ENCODE assay signal across 1 cellular context in the genomic region with DNA sequence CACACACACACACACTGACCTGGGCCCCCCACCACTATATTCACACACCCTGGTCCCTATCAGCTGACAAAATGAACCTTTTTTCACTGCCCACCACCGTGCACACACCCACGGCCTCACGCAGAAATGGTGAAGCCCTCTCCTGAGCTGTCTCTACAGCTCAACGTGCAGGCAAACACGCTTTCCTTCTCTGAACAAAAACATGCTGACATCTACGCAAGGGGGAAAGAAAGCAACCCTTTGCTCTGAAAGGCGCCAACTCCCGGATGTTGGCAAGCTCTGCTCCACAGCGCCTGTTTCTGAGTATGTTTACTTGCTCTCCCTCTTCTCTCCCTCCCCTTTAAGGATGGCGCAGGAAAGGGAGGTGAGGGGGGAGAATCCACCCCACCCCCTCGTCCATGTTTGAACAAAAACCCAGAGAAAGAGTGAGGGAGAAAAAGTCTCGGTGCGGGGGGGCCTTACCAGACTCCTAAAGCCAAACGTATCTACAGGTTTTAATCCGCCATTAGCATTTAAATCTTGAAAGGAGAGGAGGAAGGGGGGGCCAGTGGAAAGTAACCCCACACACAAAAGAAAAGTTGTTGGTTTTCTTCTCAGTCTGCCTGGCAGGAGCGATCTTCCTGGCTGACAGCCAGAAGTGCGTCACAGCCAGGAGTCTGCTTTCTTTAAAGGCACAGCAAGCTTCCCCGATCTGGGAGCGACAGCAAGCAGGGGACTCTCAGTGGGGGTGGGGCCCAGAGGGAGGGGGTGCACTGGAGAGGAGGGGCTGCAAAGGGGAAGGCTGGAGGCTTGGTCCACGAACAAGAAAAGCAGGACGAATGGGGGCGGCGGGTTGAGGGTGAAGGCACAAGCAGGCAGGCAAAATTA.
TF ChIP-seq lines count a peak whose summit lies in the region.

No MANE protein-coding gene starts in this region.

TF ChIP-seq in HepG2, 621 proteins besides CTCF, POLR2A, EP300 and RAD21 (continued from another document and continues in another):
- TF ChIP-seq, protein P1, sequence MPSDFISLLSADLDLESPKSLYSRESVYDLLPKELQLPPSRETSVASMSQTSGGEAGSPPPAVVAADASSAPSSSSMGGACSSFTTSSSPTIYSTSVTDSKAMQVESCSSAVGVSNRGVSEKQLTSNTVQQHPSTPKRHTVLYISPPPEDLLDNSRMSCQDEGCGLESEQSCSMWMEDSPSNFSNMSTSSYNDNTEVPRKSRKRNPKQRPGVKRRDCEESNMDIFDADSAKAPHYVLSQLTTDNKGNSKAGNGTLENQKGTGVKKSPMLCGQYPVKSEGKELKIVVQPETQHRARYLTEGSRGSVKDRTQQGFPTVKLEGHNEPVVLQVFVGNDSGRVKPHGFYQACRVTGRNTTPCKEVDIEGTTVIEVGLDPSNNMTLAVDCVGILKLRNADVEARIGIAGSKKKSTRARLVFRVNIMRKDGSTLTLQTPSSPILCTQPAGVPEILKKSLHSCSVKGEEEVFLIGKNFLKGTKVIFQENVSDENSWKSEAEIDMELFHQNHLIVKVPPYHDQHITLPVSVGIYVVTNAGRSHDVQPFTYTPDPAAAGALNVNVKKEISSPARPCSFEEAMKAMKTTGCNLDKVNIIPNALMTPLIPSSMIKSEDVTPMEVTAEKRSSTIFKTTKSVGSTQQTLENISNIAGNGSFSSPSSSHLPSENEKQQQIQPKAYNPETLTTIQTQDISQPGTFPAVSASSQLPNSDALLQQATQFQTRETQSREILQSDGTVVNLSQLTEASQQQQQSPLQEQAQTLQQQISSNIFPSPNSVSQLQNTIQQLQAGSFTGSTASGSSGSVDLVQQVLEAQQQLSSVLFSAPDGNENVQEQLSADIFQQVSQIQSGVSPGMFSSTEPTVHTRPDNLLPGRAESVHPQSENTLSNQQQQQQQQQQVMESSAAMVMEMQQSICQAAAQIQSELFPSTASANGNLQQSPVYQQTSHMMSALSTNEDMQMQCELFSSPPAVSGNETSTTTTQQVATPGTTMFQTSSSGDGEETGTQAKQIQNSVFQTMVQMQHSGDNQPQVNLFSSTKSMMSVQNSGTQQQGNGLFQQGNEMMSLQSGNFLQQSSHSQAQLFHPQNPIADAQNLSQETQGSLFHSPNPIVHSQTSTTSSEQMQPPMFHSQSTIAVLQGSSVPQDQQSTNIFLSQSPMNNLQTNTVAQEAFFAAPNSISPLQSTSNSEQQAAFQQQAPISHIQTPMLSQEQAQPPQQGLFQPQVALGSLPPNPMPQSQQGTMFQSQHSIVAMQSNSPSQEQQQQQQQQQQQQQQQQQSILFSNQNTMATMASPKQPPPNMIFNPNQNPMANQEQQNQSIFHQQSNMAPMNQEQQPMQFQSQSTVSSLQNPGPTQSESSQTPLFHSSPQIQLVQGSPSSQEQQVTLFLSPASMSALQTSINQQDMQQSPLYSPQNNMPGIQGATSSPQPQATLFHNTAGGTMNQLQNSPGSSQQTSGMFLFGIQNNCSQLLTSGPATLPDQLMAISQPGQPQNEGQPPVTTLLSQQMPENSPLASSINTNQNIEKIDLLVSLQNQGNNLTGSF (CRISPR knock-in tag; IDR thresholded peaks at IDR 0.05), result no peak
- TF ChIP-seq, protein P2, sequence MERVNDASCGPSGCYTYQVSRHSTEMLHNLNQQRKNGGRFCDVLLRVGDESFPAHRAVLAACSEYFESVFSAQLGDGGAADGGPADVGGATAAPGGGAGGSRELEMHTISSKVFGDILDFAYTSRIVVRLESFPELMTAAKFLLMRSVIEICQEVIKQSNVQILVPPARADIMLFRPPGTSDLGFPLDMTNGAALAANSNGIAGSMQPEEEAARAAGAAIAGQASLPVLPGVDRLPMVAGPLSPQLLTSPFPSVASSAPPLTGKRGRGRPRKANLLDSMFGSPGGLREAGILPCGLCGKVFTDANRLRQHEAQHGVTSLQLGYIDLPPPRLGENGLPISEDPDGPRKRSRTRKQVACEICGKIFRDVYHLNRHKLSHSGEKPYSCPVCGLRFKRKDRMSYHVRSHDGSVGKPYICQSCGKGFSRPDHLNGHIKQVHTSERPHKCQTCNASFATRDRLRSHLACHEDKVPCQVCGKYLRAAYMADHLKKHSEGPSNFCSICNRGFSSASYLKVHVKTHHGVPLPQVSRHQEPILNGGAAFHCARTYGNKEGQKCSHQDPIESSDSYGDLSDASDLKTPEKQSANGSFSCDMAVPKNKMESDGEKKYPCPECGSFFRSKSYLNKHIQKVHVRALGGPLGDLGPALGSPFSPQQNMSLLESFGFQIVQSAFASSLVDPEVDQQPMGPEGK (CRISPR knock-in tag; IDR thresholded peaks at IDR 0.05), result peak; percentile 91
- TF ChIP-seq, protein P3, sequence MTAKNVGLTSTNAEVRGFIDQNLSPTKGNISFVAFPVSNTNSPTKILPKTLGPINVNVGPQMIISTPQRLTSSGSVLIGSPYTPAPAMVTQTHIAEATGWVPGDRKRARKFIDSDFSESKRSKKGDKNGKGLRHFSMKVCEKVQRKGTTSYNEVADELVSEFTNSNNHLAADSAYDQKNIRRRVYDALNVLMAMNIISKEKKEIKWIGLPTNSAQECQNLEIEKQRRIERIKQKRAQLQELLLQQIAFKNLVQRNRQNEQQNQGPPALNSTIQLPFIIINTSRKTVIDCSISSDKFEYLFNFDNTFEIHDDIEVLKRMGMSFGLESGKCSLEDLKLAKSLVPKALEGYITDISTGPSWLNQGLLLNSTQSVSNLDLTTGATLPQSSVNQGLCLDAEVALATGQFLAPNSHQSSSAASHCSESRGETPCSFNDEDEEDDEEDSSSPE (CRISPR knock-in tag; IDR thresholded peaks at IDR 0.05), result peak; percentile 68; the same call in 1 of the 2 replicates
- TF ChIP-seq ZNF441 (CRISPR knock-in tag; IDR thresholded peaks at IDR 0.05; ENCODE audit: borderline replicate concordance) (no peak), ZNF101 (CRISPR knock-in tag; IDR thresholded peaks at IDR 0.05; ENCODE audit: borderline replicate concordance, low read depth) (no peak), ZSCAN25 (CRISPR knock-in tag; IDR thresholded peaks at IDR 0.05) (peak; percentile 98), SP5 (CRISPR knock-in tag; IDR thresholded peaks at IDR 0.05; ENCODE audit: borderline replicate concordance, low read depth) (peak; percentile 58), BORCS8-MEF2B (CRISPR knock-in tag; IDR thresholded peaks at IDR 0.05) (0 out of 2 replicates have a peak, but pooled peaks have one; percentile 8), ZNF607 (CRISPR knock-in tag; IDR thresholded peaks at IDR 0.05; ENCODE audit: borderline replicate concordance) (0 out of 2 replicates have a peak, but pooled peaks have one; percentile 33), ZFY (CRISPR knock-in tag; IDR thresholded peaks at IDR 0.05) (no peak; the same call in 1 of the 2 replicates), GABPA (IDR thresholded peaks at IDR 0.05; ENCODE audit: low read depth, low read length) (no peak), GABPA (CRISPR knock-in tag; IDR thresholded peaks at IDR 0.05; ENCODE audit: low read depth) (peak; percentile 55), ZC3H4 (CRISPR knock-in tag; IDR thresholded peaks at IDR 0.05; ENCODE audit: borderline replicate concordance) (no peak), ATF7 (IDR thresholded peaks at IDR 0.05) (no peak), ATF7 (CRISPR knock-in tag; IDR thresholded peaks at IDR 0.05) (no peak), CBX1 (IDR thresholded peaks at IDR 0.05; ENCODE audit: low read depth) (no peak), ZNF775 (CRISPR knock-in tag; IDR thresholded peaks at IDR 0.05; ENCODE audit: borderline replicate concordance) (no peak), ZNF430 (CRISPR knock-in tag; IDR thresholded peaks at IDR 0.05) (0 out of 2 replicates have a peak, but pooled peaks have one; percentile 25), HNRNPK (IDR thresholded peaks at IDR 0.05; ENCODE audit: low read depth, low read length, poor library complexity, severe bottlenecking) (no peak), PITX1 (CRISPR knock-in tag; IDR thresholded peaks at IDR 0.05) (peak; percentile 68; the same call in 1 of the 2 replicates), ZMAT3 (CRISPR knock-in tag; conservative IDR thresholded peaks at IDR 0.05) (0 out of 2 replicates have a peak, but pooled peaks have one; percentile 13), PHF20 (CRISPR knock-in tag; IDR thresholded peaks at IDR 0.05) (peak; percentile 4; the same call in 1 of the 2 replicates), XRCC5 (optimal IDR thresholded peaks at IDR 0.05; ENCODE audit: low read length) (peak; percentile 47), MEIS2 (CRISPR knock-in tag; IDR thresholded peaks at IDR 0.05) (no peak), ZSCAN22 (CRISPR knock-in tag; IDR thresholded peaks at IDR 0.05) (no peak), KDM5A (IDR thresholded peaks at IDR 0.05; ENCODE audit: borderline replicate concordance, low read length) (peak; percentile 63; the same call in 1 of the 2 replicates), HMGA1 (CRISPR knock-in tag; conservative IDR thresholded peaks at IDR 0.05) (no peak)
- TF ChIP-seq, protein P4, sequence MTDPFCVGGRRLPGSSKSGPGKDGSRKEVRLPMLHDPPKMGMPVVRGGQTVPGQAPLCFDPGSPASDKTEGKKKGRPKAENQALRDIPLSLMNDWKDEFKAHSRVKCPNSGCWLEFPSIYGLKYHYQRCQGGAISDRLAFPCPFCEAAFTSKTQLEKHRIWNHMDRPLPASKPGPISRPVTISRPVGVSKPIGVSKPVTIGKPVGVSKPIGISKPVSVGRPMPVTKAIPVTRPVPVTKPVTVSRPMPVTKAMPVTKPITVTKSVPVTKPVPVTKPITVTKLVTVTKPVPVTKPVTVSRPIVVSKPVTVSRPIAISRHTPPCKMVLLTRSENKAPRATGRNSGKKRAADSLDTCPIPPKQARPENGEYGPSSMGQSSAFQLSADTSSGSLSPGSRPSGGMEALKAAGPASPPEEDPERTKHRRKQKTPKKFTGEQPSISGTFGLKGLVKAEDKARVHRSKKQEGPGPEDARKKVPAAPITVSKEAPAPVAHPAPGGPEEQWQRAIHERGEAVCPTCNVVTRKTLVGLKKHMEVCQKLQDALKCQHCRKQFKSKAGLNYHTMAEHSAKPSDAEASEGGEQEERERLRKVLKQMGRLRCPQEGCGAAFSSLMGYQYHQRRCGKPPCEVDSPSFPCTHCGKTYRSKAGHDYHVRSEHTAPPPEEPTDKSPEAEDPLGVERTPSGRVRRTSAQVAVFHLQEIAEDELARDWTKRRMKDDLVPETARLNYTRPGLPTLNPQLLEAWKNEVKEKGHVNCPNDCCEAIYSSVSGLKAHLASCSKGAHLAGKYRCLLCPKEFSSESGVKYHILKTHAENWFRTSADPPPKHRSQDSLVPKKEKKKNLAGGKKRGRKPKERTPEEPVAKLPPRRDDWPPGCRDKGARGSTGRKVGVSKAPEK (CRISPR knock-in tag; IDR thresholded peaks at IDR 0.05; ENCODE audit: borderline replicate concordance), result 0 out of 2 replicates have a peak, but pooled peaks have one; percentile 62
- TF ChIP-seq, protein P5, sequence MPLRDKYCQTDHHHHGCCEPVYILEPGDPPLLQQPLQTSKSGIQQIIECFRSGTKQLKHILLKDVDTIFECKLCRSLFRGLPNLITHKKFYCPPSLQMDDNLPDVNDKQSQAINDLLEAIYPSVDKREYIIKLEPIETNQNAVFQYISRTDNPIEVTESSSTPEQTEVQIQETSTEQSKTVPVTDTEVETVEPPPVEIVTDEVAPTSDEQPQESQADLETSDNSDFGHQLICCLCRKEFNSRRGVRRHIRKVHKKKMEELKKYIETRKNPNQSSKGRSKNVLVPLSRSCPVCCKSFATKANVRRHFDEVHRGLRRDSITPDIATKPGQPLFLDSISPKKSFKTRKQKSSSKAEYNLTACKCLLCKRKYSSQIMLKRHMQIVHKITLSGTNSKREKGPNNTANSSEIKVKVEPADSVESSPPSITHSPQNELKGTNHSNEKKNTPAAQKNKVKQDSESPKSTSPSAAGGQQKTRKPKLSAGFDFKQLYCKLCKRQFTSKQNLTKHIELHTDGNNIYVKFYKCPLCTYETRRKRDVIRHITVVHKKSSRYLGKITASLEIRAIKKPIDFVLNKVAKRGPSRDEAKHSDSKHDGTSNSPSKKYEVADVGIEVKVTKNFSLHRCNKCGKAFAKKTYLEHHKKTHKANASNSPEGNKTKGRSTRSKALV (CRISPR knock-in tag; IDR thresholded peaks at IDR 0.05), result no peak
- TF ChIP-seq, protein P6, sequence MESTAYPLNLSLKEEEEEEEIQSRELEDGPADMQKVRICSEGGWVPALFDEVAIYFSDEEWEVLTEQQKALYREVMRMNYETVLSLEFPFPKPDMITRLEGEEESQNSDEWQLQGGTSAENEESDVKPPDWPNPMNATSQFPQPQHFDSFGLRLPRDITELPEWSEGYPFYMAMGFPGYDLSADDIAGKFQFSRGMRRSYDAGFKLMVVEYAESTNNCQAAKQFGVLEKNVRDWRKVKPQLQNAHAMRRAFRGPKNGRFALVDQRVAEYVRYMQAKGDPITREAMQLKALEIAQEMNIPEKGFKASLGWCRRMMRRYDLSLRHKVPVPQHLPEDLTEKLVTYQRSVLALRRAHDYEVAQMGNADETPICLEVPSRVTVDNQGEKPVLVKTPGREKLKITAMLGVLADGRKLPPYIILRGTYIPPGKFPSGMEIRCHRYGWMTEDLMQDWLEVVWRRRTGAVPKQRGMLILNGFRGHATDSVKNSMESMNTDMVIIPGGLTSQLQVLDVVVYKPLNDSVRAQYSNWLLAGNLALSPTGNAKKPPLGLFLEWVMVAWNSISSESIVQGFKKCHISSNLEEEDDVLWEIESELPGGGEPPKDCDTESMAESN (CRISPR knock-in tag; conservative IDR thresholded peaks at IDR 0.05), result 0 out of 2 replicates have a peak, but pooled peaks have one; percentile 19
- TF ChIP-seq, protein P7, sequence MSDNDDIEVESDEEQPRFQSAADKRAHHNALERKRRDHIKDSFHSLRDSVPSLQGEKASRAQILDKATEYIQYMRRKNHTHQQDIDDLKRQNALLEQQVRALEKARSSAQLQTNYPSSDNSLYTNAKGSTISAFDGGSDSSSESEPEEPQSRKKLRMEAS (IDR thresholded peaks at IDR 0.05), result peak; percentile 38; the same call in 1 of the 2 replicates
- TF ChIP-seq, protein P8, sequence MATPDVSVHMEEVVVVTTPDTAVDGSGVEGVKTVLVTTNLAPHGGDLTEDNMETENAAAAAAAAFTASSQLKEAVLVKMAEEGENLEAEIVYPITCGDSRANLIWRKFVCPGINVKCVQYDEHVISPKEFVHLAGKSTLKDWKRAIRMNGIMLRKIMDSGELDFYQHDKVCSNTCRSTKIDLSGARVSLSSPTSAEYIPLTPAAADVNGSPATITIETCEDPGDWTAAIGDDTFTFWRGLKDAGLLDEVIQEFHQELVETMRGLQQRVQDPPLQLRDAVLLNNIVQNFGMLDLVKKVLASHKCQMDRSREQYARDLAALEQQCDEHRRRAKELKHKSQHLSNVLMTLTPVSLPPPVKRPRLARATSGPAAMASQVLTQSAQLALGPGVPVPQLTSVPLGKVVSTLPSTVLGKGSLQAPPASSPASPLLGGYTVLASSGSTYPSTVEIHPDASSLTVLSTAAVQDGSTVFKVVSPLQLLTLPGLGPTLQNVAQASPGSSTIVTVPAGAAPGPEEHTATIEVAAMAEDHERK (CRISPR knock-in tag; IDR thresholded peaks at IDR 0.05; ENCODE audit: low read depth), result no peak
- TF ChIP-seq, protein P9, sequence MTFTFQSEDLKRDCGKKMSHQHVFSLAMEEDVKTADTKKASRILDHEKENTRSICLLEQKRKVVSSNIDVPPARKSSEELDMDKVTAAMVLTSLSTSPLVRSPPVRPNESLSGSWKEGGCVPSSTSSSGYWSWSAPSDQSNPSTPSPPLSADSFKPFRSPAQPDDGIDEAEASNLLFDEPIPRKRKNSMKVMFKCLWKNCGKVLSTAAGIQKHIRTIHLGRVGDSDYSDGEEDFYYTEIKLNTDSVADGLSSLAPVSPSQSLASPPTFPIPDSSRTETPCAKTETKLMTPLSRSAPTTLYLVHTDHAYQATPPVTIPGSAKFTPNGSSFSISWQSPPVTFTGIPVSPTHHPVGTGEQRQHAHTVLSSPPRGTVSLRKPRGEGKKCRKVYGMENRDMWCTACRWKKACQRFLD (CRISPR knock-in tag; IDR thresholded peaks at IDR 0.05; ENCODE audit: borderline replicate concordance), result no peak
- TF ChIP-seq, protein P10, sequence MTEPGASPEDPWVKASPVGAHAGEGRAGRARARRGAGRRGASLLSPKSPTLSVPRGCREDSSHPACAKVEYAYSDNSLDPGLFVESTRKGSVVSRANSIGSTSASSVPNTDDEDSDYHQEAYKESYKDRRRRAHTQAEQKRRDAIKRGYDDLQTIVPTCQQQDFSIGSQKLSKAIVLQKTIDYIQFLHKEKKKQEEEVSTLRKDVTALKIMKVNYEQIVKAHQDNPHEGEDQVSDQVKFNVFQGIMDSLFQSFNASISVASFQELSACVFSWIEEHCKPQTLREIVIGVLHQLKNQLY (CRISPR knock-in tag; IDR thresholded peaks at IDR 0.05), result 0 out of 2 replicates have a peak, but pooled peaks have one; percentile 38
